8 cellular contexts compared by ENCODE assay signal in the genomic region with DNA sequence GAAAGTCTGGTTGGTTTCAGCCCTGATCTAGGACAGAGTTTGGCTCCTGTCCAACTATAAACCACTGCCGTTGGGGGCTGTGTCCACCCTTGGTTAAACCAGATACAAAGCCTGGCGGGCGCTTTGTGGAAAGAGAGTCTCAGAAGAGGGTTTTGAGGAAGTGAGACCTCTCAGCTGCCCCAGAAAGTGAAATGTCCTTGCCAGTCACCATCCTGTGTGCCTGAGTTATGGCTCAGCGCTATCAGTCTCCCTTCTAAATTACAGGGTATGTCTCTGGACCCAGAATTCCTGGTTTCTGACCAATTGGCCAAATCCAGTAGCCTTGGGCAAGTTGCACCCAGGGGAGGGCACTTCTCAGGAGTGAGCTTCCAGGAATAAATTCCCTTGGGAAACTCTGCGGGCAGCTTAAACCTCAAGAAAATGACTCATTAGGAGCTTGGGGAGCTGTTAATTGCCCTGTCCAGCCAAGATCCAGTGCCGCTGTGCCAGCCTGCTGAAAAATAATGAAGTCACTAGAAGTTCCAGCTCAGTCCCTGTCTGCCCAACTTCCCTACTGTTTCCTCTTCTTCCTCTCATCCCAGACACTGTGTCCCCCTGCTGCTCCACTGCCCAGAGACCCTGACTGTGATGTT.
A peak's percentile ranks its signal among the peaks of the same experiment; 100 is the strongest.
DNase-seq lines count a peak whose midpoint lies in the region; ATAC-seq and TF ChIP-seq lines count a peak whose summit lies in the region.

No MANE protein-coding gene starts in this region.

- peaks cover 33% of the 10 kb centered on the region for H3K27me3 Mint-ChIP-seq in activated naive CD8-positive, alpha-beta T cell treated with anti-CD3 and anti-CD28 coated beads for 36 hours

- H3K36me3 Mint-ChIP-seq in activated naive CD8-positive, alpha-beta T cell treated with anti-CD3 and anti-CD28 coated beads for 36 hours: no peaks in the 10 kb centered on the region

- no peak overlapping the region for H3K27ac Mint-ChIP-seq in activated naive CD8-positive, alpha-beta T cell treated with anti-CD3 and anti-CD28 coated beads for 36 hours

- in situ Hi-C loops in KBM-7 (cut with MboI; ENCODE audit: low pct_unique_long_range_greater_than_20kb, low sequenced_read_pairs) (no loop called here), astrocyte of the spinal cord (cut with HindIII; ENCODE audit: low sequenced_read_pairs) (no loop called here)

- H3K4me1 ChIP-seq in tibial artery: peaks cover 0 to 29% (median 22%) of the 10 kb centered on the region in 4 donors
- H3K4me1 ChIP-seq in esophagus squamous epithelium: peaks cover 0 to 19% (median 9%) of the 10 kb centered on the region in 3 donors

- no peaks in the 10 kb centered on the region for H3K27me3 ChIP-seq in tibial artery
- H3K27me3 ChIP-seq in esophagus squamous epithelium: peaks cover 0 to 16% (median 0%) of the 10 kb centered on the region in 4 donors

- no peak overlapping the region for H3K4me3 Mint-ChIP-seq in activated naive CD8-positive, alpha-beta T cell treated with anti-CD3 and anti-CD28 coated beads for 36 hours

- H3K9me3 Mint-ChIP-seq in activated naive CD8-positive, alpha-beta T cell treated with anti-CD3 and anti-CD28 coated beads for 36 hours: peaks cover 17% of the 10 kb centered on the region

- H3K4me3 ChIP-seq in astrocyte of the spinal cord (ENCODE audit: low read depth, low read length) (no peak overlapping the region), tibial artery (no peak overlapping the region), esophagus squamous epithelium (no peak overlapping the region)

- peak; percentile 43 for DNase-seq in KBM-7
- DNase-seq in astrocyte of the spinal cord (ENCODE audit: low read depth, low spot score): peak; percentile 78
- DNase-seq in tibial artery: peak; percentile 37 to 77
- DNase-seq in T-helper 1 cell: no peak
- no peak for DNase-seq in activated naive CD8-positive, alpha-beta T cell treated with anti-CD3 and anti-CD28 coated beads for 36 hours
- DNase-seq in esophagus squamous epithelium (lab: John Stamatoyannopoulos, UW): no peak
- no peak for DNase-seq in NCI-H526 treated with DMSO at 0.1 percent for 48 hours (lab: John Stamatoyannopoulos, UW)

- intact Hi-C loops in tibial artery (cut with DNase I; ENCODE audit: low total_unique reads) (loop anchor here (5.0 kb wide), 1 partner anchor 95 kb away; no protein-coding TSS in a partner anchor), esophagus squamous epithelium (cut with DNase I) (no loop called here)

- no peak for TF ChIP-seq POLR2A in esophagus squamous epithelium (IDR thresholded peaks at IDR 0.05)

- peak overlapping the region; percentile 64 to 65 for H3K27ac ChIP-seq in tibial artery
- peak overlapping the region in 1 of 4 donors; percentile 52 for H3K27ac ChIP-seq in esophagus squamous epithelium

- peaks cover 3% of the 10 kb centered on the region for H3K4me1 Mint-ChIP-seq in activated naive CD8-positive, alpha-beta T cell treated with anti-CD3 and anti-CD28 coated beads for 36 hours

- WGBS in esophagus squamous epithelium, 2 donors: 27 to 42% methylated on average over 2 to 6 of the region's 6 CpGs

- H3K36me3 ChIP-seq in tibial artery (no peaks in the 10 kb centered on the region), esophagus squamous epithelium (no peaks in the 10 kb centered on the region)

- H3K9me3 ChIP-seq in tibial artery: no peaks in the 10 kb centered on the region
- no peaks in the 10 kb centered on the region for H3K9me3 ChIP-seq in esophagus squamous epithelium

- TF ChIP-seq CTCF in astrocyte of the spinal cord (IDR thresholded peaks at IDR 0.05; ENCODE audit: low read depth, low read length): no peak
- no peak for TF ChIP-seq CTCF in tibial artery (IDR thresholded peaks at IDR 0.05)
- TF ChIP-seq CTCF in esophagus squamous epithelium (IDR thresholded peaks at IDR 0.05): no peak

- peak; percentile 78 for ATAC-seq in GM19463 (IDR thresholded peaks at IDR 0.05; ENCODE audit: unreplicated experiment)

Comparison
In these comparisons a context has a peak if more than half of its experiments do, and no peak if none do; other contexts are left out.
1. DNase-seq: peak in KBM-7 (single experiment), astrocyte of the spinal cord (single experiment) and tibial artery (2 of 2); none in T-helper 1 cell (0 of 5), activated naive CD8-positive, alpha-beta T cell treated with anti-CD3 and anti-CD28 coated beads for 36 hours (single experiment), esophagus squamous epithelium (single experiment) and NCI-H526 treated with DMSO at 0.1 percent for 48 hours (single experiment).